ENCODE assay signal across 20 cellular contexts in genomic region chr14:102620413-102620812, GRCh38. TPM values are rescaled to one million over a fixed set of nuclear protein-coding genes. Genes with fewer than 3 reads are reported as not detected.
A peak's percentile ranks its signal among the peaks of the same experiment; 100 is the strongest.
DNase-seq lines count a peak whose midpoint lies in the region; ATAC-seq and TF ChIP-seq lines count a peak whose summit lies in the region.
"Had no signal": no experiment of that assay in that cellular context is flagged by ENCODE, and none has a peak within 500 bp of the region (broad histone marks: within the 10 kb centered on the region; RNA-seq: fewer than 3 reads in every experiment).

No MANE protein-coding gene starts in this region.

- no peak overlapping the region for H3K4me3 Mint-ChIP-seq in mesothelial cell of epicardium
- no peak overlapping the region for H3K4me3 Mint-ChIP-seq in activated T-cell treated with anti-CD3 and anti-CD28 coated beads, Interleukin-2, amount 50 U/mL, for 4 hours
- H3K4me3 Mint-ChIP-seq: endodermal cell had no signal

- H3K4me1 Mint-ChIP-seq in mesothelial cell of epicardium: peaks cover 24% of the 10 kb centered on the region
- peaks cover 30% of the 10 kb centered on the region for H3K4me1 Mint-ChIP-seq in activated T-cell treated with anti-CD3 and anti-CD28 coated beads, Interleukin-2, amount 50 U/mL, for 4 hours (ENCODE audit: low read depth)

- H3K36me3 ChIP-seq in WERI-Rb-1: no peaks in the 10 kb centered on the region
- H3K36me3 ChIP-seq: adrenal gland, right lobe of liver had no signal

- H3K9me3 Mint-ChIP-seq in mesothelial cell of epicardium: no peaks in the 10 kb centered on the region
- H3K9me3 Mint-ChIP-seq in activated T-cell treated with anti-CD3 and anti-CD28 coated beads, Interleukin-2, amount 50 U/mL, for 4 hours: no peaks in the 10 kb centered on the region
- H3K9me3 Mint-ChIP-seq: endodermal cell had no signal

- no peaks in the 10 kb centered on the region for H3K27me3 Mint-ChIP-seq in mesothelial cell of epicardium (ENCODE audit: low read depth)
- H3K27me3 Mint-ChIP-seq in activated T-cell treated with anti-CD3 and anti-CD28 coated beads, Interleukin-2, amount 50 U/mL, for 4 hours (ENCODE audit: low read depth): no peaks in the 10 kb centered on the region

- DNase-seq in AG10803 (ENCODE audit: low read depth): peak; percentile 75
- peak; percentile 14 for DNase-seq in HK-2 (ENCODE audit: unreplicated experiment)
- DNase-seq in astrocyte of the hippocampus (ENCODE audit: low read depth, low spot score): peak; percentile 88
- DNase-seq in mesothelial cell of epicardium (ENCODE audit: low spot score in 2 of 2, unreplicated experiment in 2 of 2): no peak
- no peak for DNase-seq in activated CD4-positive, alpha-beta T cell treated with anti-CD3 and anti-CD28 coated beads, Interleukin-2, amount 50 U/mL, for 48 hours
- no peak for DNase-seq in WERI-Rb-1
- DNase-seq in activated T-cell treated with anti-CD3 and anti-CD28 coated beads, Interleukin-2, amount 50 U/mL, for 4 hours: no peak
- no peak for DNase-seq in DMS 273 (lab: John Stamatoyannopoulos, UW; ENCODE audit: unreplicated experiment)
- DNase-seq: activated CD4-positive, CD25-positive, alpha-beta regulatory T cell; activated effector memory CD4-positive, alpha-beta T cell treated with Interleukin-2 at 50 U/mL for 16 hours; adrenal gland; cerebellar nuclear complex; endodermal cell; foreskin melanocyte; NCI-H187; NCI-H446; NK-92 treated with Interleukin-12 subunit alpha and Interleukin-12 subunit beta, amount 100 ng/mL, for 24 hours; occipital lobe; right lobe of liver; stimulated activated CD4-positive, alpha-beta T cell treated with anti-CD3 and anti-CD28 coated beads, Interleukin-2, amount 100 ng/mL, for 24 hours had no signal

- H3K27ac Mint-ChIP-seq in mesothelial cell of epicardium: peak overlapping the region; percentile 14
- H3K27ac Mint-ChIP-seq: endodermal cell had no signal

- no peak for ATAC-seq in activated T-cell treated with anti-CD3 and anti-CD28 coated beads, Interleukin-2, amount 50 U/mL, for 4 hours
- ATAC-seq: right lobe of liver had no signal

- H3K4me3 ChIP-seq in AG10803 (ENCODE audit: low read length): no peak overlapping the region
- no peak overlapping the region for H3K4me3 ChIP-seq in WERI-Rb-1 (ENCODE audit: low read depth, low read length)
- H3K4me3 ChIP-seq: adrenal gland, right lobe of liver had no signal

- no peak overlapping the region for H3K27ac ChIP-seq in WERI-Rb-1
- H3K27ac ChIP-seq: adrenal gland, right lobe of liver had no signal

- peaks cover 7% of the 10 kb centered on the region for H3K36me3 Mint-ChIP-seq in mesothelial cell of epicardium
- peaks cover 11% of the 10 kb centered on the region for H3K36me3 Mint-ChIP-seq in activated T-cell treated with anti-CD3 and anti-CD28 coated beads, Interleukin-2, amount 50 U/mL, for 4 hours (ENCODE audit: insufficient read depth)

- H3K27me3 ChIP-seq in WERI-Rb-1 (ENCODE audit: insufficient read depth, low read depth, severe bottlenecking): no peaks in the 10 kb centered on the region
- H3K27me3 ChIP-seq: adrenal gland, right lobe of liver had no signal

- H3K9me3 ChIP-seq in WERI-Rb-1 (ENCODE audit: severe bottlenecking): no peaks in the 10 kb centered on the region
- H3K9me3 ChIP-seq: adrenal gland, right lobe of liver had no signal

- no peak for TF ChIP-seq CTCF in AG10803 (conservative IDR thresholded peaks at IDR 0.05; ENCODE audit: low read length)
- no peak for TF ChIP-seq CTCF in mesothelial cell of epicardium (IDR thresholded peaks at IDR 0.05; ENCODE audit: unreplicated experiment)
- TF ChIP-seq CTCF in WERI-Rb-1 (IDR thresholded peaks at IDR 0.05; ENCODE audit: low read depth, low read length): no peak

RNA-seq across cellular contexts. Expression of gene RCOR1, which starts 28.0 kb away (rescaled TPM):
- total RNA-seq in mesothelial cell of epicardium: 43.2 to 47.4 TPM (median 45.1 TPM) in 3 replicates
- 10 to 100 TPM; 12.5 to 14.7 (median 13.9) TPM for total RNA-seq in activated T-cell treated with anti-CD3 and anti-CD28 coated beads, Interleukin-2, amount 50 U/mL, for 4 hours

Comparison
In these comparisons a context has a peak if more than half of its experiments do, and no peak if none do; other contexts are left out.
1. DNase-seq: peak in AG10803 (single experiment), HK-2 (single experiment) and astrocyte of the hippocampus (single experiment); none in mesothelial cell of epicardium (0 of 2), activated CD4-positive, alpha-beta T cell treated with anti-CD3 and anti-CD28 coated beads, Interleukin-2, amount 50 U/mL, for 48 hours (0 of 2), WERI-Rb-1 (single experiment), activated T-cell treated with anti-CD3 and anti-CD28 coated beads, Interleukin-2, amount 50 U/mL, for 4 hours (single experiment) and DMS 273 (single experiment).